ENCODE assay signal across 29 cellular contexts in genomic region chr5:103436112-103436511, GRCh38.
"Had no signal": no experiment of that assay in that cellular context is flagged by ENCODE, and none has a peak within 500 bp of the region (broad histone marks: within the 10 kb centered on the region; RNA-seq: fewer than 3 reads in every experiment).

No MANE protein-coding gene starts in this region.

- H3K4me1 Mint-ChIP-seq: activated CD4-positive, alpha-beta T cell treated with anti-CD3 and anti-CD28 coated beads, Interleukin-2, amount 10 ng/mL, durations not matched to agents 24 days and 14 days; activated naive CD4-positive, alpha-beta T cell treated with anti-CD3 and anti-CD28 coated beads, Interleukin-2, amount 50 U/mL, for 24 hours; activated naive CD8-positive, alpha-beta T cell treated with anti-CD3 and anti-CD28 coated beads, Interleukin-2, amount 10 ng/mL, durations not matched to agents 7 days and 5 days; activated T-helper 17 cell treated with anti-CD3 and anti-CD28 coated beads, Interleukin-2, amount 50 U/mL, for 72 hours had no signal

- H3K27me3 Mint-ChIP-seq: activated CD8-positive, alpha-beta T cell treated with anti-CD3 and anti-CD28 coated beads for 36 hours; activated naive CD4-positive, alpha-beta T cell treated with anti-CD3 and anti-CD28 coated beads, Interleukin-2, amount 50 U/mL, for 24 hours; activated T-helper 17 cell treated with anti-CD3 and anti-CD28 coated beads, Interleukin-2, amount 50 U/mL, for 72 hours had no signal

- H3K4me3 ChIP-seq: body of pancreas, breast epithelium, MG63 had no signal

- H3K36me3 ChIP-seq: breast epithelium, MG63 had no signal

- H3K27ac ChIP-seq: breast epithelium had no signal

- H3K4me1 ChIP-seq: breast epithelium had no signal

- H3K27me3 ChIP-seq: body of pancreas, breast epithelium, MG63 had no signal

- H3K4me3 Mint-ChIP-seq: activated CD4-positive, alpha-beta T cell treated with anti-CD3 and anti-CD28 coated beads, Interleukin-2, amount 10 ng/mL, durations not matched to agents 24 days and 14 days; activated CD8-positive, alpha-beta T cell treated with anti-CD3 and anti-CD28 coated beads for 36 hours; activated naive CD4-positive, alpha-beta T cell treated with anti-CD3 and anti-CD28 coated beads, Interleukin-2, amount 50 U/mL, for 24 hours; activated naive CD8-positive, alpha-beta T cell treated with anti-CD3 and anti-CD28 coated beads, Interleukin-2, amount 10 ng/mL, durations not matched to agents 7 days and 5 days; activated T-cell treated with anti-CD3 and anti-CD28 coated beads, Interleukin-2, amount 50 U/mL, for 72 hours; activated T-helper 17 cell treated with anti-CD3 and anti-CD28 coated beads, Interleukin-2, amount 50 U/mL, for 72 hours; T-helper 1 cell treated with Interleukin-12 subunit alpha and Interleukin-12 subunit beta and Interleukin-4 antibody, amounts not matched to agents 30 μg/mL and 1 μg/mL, for 36 hours; T-helper 2 cell treated with Interferon-gamma antibody and Interleukin-4, amounts not matched to agents 5 μg/mL and 100 μg/mL, for 36 hours had no signal

- DNase-seq: activated CD4-positive, alpha-beta T cell treated with anti-CD3 and anti-CD28 coated beads, Interleukin-2, amount 10 ng/mL, durations not matched to agents 24 days and 14 days; activated CD4-positive, alpha-beta T cell treated with anti-CD3 and anti-CD28 coated beads, Interleukin-2, amount 50 U/mL, for 4 hours; activated CD8-positive, alpha-beta T cell treated with anti-CD3 and anti-CD28 coated beads for 36 hours; activated effector memory CD4-positive, alpha-beta T cell treated with anti-CD3 and anti-CD28 coated beads, Interleukin-2, amount 50 U/mL, for 16 hours; activated naive CD4-positive, alpha-beta T cell; activated naive CD8-positive, alpha-beta T cell treated with anti-CD3 and anti-CD28 coated beads, Interleukin-2, amount 10 ng/mL, durations not matched to agents 7 days and 5 days; activated T-cell treated with anti-CD3 and anti-CD28 coated beads, Interleukin-2, amount 50 U/mL, for 1 hour; activated T-cell treated with anti-CD3 and anti-CD28 coated beads, Interleukin-2, amount 50 U/mL, for 72 hours; amygdala; body of pancreas; Kasumi-1; KG1; MG63; NCI-H1048; NCI-H1105 treated with DMSO at 0.1 percent for 48 hours; NCI-H1694; NCI-H1930; NCI-H2081 treated with DMSO at 0.1 percent for 48 hours; NCI-H226; NCI-H446 treated with DMSO at 0.1 percent for 48 hours; NCI-H524; NCI-H748 treated with DMSO at 0.1 percent for 48 hours; OCI-M1; Right ventricle myocardium superior had no signal

- H3K27ac Mint-ChIP-seq: activated CD4-positive, alpha-beta T cell treated with anti-CD3 and anti-CD28 coated beads, Interleukin-2, amount 10 ng/mL, durations not matched to agents 24 days and 14 days; activated CD8-positive, alpha-beta T cell treated with anti-CD3 and anti-CD28 coated beads for 36 hours; activated naive CD4-positive, alpha-beta T cell treated with anti-CD3 and anti-CD28 coated beads, Interleukin-2, amount 50 U/mL, for 24 hours; activated naive CD8-positive, alpha-beta T cell treated with anti-CD3 and anti-CD28 coated beads, Interleukin-2, amount 10 ng/mL, durations not matched to agents 7 days and 5 days; activated T-cell treated with anti-CD3 and anti-CD28 coated beads, Interleukin-2, amount 50 U/mL, for 72 hours; activated T-helper 17 cell treated with anti-CD3 and anti-CD28 coated beads, Interleukin-2, amount 50 U/mL, for 72 hours; T-helper 1 cell treated with Interleukin-12 subunit alpha and Interleukin-12 subunit beta and Interleukin-4 antibody, amounts not matched to agents 30 μg/mL and 1 μg/mL, for 36 hours; T-helper 2 cell treated with Interferon-gamma antibody and Interleukin-4, amounts not matched to agents 5 μg/mL and 100 μg/mL, for 36 hours had no signal

- H3K36me3 Mint-ChIP-seq: activated naive CD8-positive, alpha-beta T cell treated with anti-CD3 and anti-CD28 coated beads, Interleukin-2, amount 10 ng/mL, durations not matched to agents 7 days and 5 days had no signal
